In genomic region chr7:30168800-30169584, GRCh38 we compare ENCODE assay signal across 12 cellular contexts. TPM values are rescaled to one million over a fixed set of nuclear protein-coding genes. Genes with fewer than 3 reads are reported as not detected.
DNase-seq lines count a peak whose midpoint lies in the region; ATAC-seq, FAIRE-seq and TF ChIP-seq lines count a peak whose summit lies in the region.
"Had no signal": no experiment of that assay in that cellular context is flagged by ENCODE, and none has a peak within 500 bp of the region (broad histone marks: within the 10 kb centered on the region; RNA-seq: fewer than 3 reads in every experiment).

No MANE protein-coding gene starts in this region.

- H3K36me3 ChIP-seq in breast epithelium, result no peaks in the 10 kb centered on the region

- DNase-seq in AG04449 (ENCODE audit: low read depth, low spot score), result peak; percentile 82
- DNase-seq in HTR-8/SVneo (ENCODE audit: insufficient read length, low spot score), result peak; percentile 80
- DNase-seq in breast epithelium (ENCODE audit: low spot score in 2 of 2), result no peak
- DNase-seq in iris pigment epithelial cell (ENCODE audit: low read depth), result peak; percentile 82
- DNase-seq in NCI-H187 treated with DMSO at 0.1 percent for 48 hours (lab: John Stamatoyannopoulos, UW), result no peak
- DNase-seq in NCI-H146 (lab: John Stamatoyannopoulos, UW), result no peak
- DNase-seq in mesenteric fat pad (ENCODE audit: low spot score), result no peak
- DNase-seq: activated CD8-positive, alpha-beta memory T cell treated with anti-CD3 and anti-CD28 coated beads for 24 hours had no signal

- FAIRE-seq in HTR-8/SVneo (lab: Jason Lieb, UNC), result peak; percentile 55

- peak overlapping the region; percentile 29; the same call in 1 of the 2 replicates for H3K4me3 ChIP-seq in AG04449 (ENCODE audit: low read depth, low read length)
- no peak overlapping the region for H3K4me3 ChIP-seq in breast epithelium
- H3K4me3 ChIP-seq: coronary artery, lung had no signal

- CTCF ChIA-PET in AG04449 (lab: Yijun Ruan, JAX), result interaction anchor here (0.8 to 1.5 kb wide), 5 partner anchors 9 to 244 kb away, joined by 3 to 4 read pairs (median 3); no protein-coding TSS in a partner anchor

- peak overlapping the region; percentile 57 to 77 for H3K27ac ChIP-seq in breast epithelium
- H3K27ac ChIP-seq: C4-2B had no signal

- H3K9me3 ChIP-seq in breast epithelium, result no peaks in the 10 kb centered on the region

- TF ChIP-seq POLR2A in breast epithelium (IDR thresholded peaks at IDR 0.05), result no peak

- no peaks in the 10 kb centered on the region for H3K27me3 ChIP-seq in breast epithelium

- intact Hi-C loops in breast epithelium (cut with DNase I; ENCODE audit: low total_unique reads), result no loop called here

- H3K4me1 ChIP-seq in breast epithelium, result peaks cover 0 to 30% of the 10 kb centered on the region in 2 donors

- POLR2A ChIA-PET in AG04449 (lab: Yijun Ruan, JAX), result no interaction called here

- TF ChIP-seq CTCF in AG04449 (IDR thresholded peaks at IDR 0.05; ENCODE audit: insufficient read depth, low read length, missing control alignments) (no peak), breast epithelium (IDR thresholded peaks at IDR 0.05) (no peak)

- no peak for ATAC-seq in GM21786 (IDR thresholded peaks at IDR 0.05; ENCODE audit: unreplicated experiment)

RNA-seq across cellular contexts. Expression of gene MTURN, which starts 34.2 kb away (rescaled TPM):
- total RNA-seq in breast epithelium, result 100 to 1,000 TPM in 1 of 3 donors, 10 to 100 TPM in 2; 56.0 to 199 (median 62.5) TPM
- 113 TPM for total RNA-seq in mesenteric fat pad

Comparison
In these comparisons a context has a peak if more than half of its experiments do, and no peak if none do; other contexts are left out.
1. DNase-seq: peak in AG04449 (single experiment), HTR-8/SVneo (single experiment) and iris pigment epithelial cell (single experiment); none in breast epithelium (0 of 2), NCI-H187 treated with DMSO at 0.1 percent for 48 hours (single experiment), NCI-H146 (single experiment) and mesenteric fat pad (single experiment).